ENCODE assay signal across 10 cellular contexts in the genomic region with DNA sequence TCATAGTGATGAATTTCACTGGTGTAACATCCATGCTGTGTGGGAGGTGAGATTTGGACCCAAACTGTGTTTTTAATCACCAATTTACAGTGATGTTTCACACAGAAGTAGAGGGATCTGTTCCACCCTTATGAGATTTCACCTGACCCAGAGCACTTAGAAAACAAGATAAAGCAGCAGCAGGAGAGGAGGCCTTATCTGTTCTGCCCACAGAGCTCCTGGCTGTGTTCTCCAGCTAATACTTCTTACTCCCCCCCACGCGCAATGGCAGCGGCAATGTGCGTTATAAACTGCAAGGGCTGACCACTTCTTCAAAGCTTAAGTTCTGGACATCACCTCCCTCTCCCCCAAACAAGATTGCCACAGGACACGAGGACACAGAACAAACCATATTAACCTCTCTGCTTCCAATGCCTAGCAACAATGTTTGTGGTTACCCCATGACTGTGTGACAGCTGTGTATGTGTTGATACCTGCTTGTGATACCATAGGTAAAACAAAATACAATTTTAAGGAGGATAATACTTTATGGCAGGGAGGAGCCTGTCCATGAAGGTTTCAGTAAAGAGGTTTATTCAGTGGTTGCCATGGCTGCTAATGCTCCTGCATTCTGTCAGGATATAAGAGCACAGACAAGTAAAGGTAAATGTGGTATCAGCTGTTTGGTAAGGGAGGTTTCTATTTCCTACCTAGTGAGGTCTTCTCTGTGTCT.
DNase-seq lines count a peak whose midpoint lies in the region; ATAC-seq and TF ChIP-seq lines count a peak whose summit lies in the region.
"Had no signal": no experiment of that assay in that cellular context is flagged by ENCODE, and none has a peak within 500 bp of the region (broad histone marks: within the 10 kb centered on the region; RNA-seq: fewer than 3 reads in every experiment).

No MANE protein-coding gene starts in this region.

- peak overlapping the region; percentile 99 for H3K4me2 ChIP-seq in smooth muscle cell

- no peak overlapping the region for H3K9ac ChIP-seq in smooth muscle cell (ENCODE audit: low read depth)

- H3K36me3 ChIP-seq in smooth muscle cell (ENCODE audit: low read depth) = no peaks in the 10 kb centered on the region
- no peaks in the 10 kb centered on the region for H3K36me3 ChIP-seq in uterus

- 57% methylated on average over 5 of the region's 5 CpGs for WGBS in smooth muscle cell (ENCODE audit: low lambda C conversion rate)

- intact Hi-C loops in uterus (cut with DNase I; ENCODE audit: low total_unique reads) = no loop called here

- no peaks in the 10 kb centered on the region for H3F3A ChIP-seq in smooth muscle cell (ENCODE audit: low read depth)

- H3K36me3 Mint-ChIP-seq in endothelial cell (ENCODE audit: low read depth, unreplicated experiment) (peaks cover 4% of the 10 kb centered on the region), T-cell (no peaks in the 10 kb centered on the region)
- H3K36me3 Mint-ChIP-seq: naive thymus-derived CD8-positive, alpha-beta T cell had no signal

- peaks cover 29% of the 10 kb centered on the region for H3K79me2 ChIP-seq in smooth muscle cell (ENCODE audit: low read depth)

- H4K20me1 ChIP-seq in smooth muscle cell (ENCODE audit: low read depth) = no peaks in the 10 kb centered on the region

- no peak overlapping the region for H2AFZ ChIP-seq in smooth muscle cell (ENCODE audit: low read depth)

- CTCF ChIA-PET in T-cell (lab: Charles Lee) = no interaction called here

- TF ChIP-seq CTCF in endothelial cell (IDR thresholded peaks at IDR 0.05; ENCODE audit: unreplicated experiment) = no peak
- no peak for TF ChIP-seq CTCF in smooth muscle cell (IDR thresholded peaks at IDR 0.05; ENCODE audit: borderline replicate concordance, insufficient read depth, poor library complexity, severe bottlenecking)
- TF ChIP-seq CTCF in uterus (IDR thresholded peaks at IDR 0.05) = no peak

- POLR2A ChIA-PET in T-cell (lab: Charles Lee) = interaction anchor here in 1 of 2 donors (0.5 kb wide), 1 partner anchor 235 kb away, joined by 3 read pairs; no protein-coding TSS in a partner anchor

- H3K4me1 ChIP-seq in smooth muscle cell (ENCODE audit: low read depth) (peaks cover 25% of the 10 kb centered on the region), uterus (no peaks in the 10 kb centered on the region)

- H3K27me3 ChIP-seq in smooth muscle cell (ENCODE audit: low read depth) (peaks cover 6% of the 10 kb centered on the region), uterus (no peaks in the 10 kb centered on the region)

- H3K9me3 Mint-ChIP-seq in endothelial cell (ENCODE audit: unreplicated experiment) = no peaks in the 10 kb centered on the region
- no peaks in the 10 kb centered on the region for H3K9me3 Mint-ChIP-seq in T-cell

- H3K27me3 Mint-ChIP-seq in endothelial cell (ENCODE audit: unreplicated experiment) = peaks cover 10% of the 10 kb centered on the region
- H3K27me3 Mint-ChIP-seq in T-cell = peaks cover 57 to 71% of the 10 kb centered on the region in 2 donors

- H3K4me3 ChIP-seq in smooth muscle cell = peak overlapping the region; percentile 90
- no peak overlapping the region for H3K4me3 ChIP-seq in uterus

- H3K27ac ChIP-seq in smooth muscle cell (ENCODE audit: low read depth) (peak overlapping the region; percentile 32), uterus (peak overlapping the region in 1 of 2 donors; percentile 1)

- H3K27ac Mint-ChIP-seq in endothelial cell (ENCODE audit: unreplicated experiment) = peak overlapping the region; percentile 61
- no peak overlapping the region for H3K27ac Mint-ChIP-seq in T-cell
- H3K27ac Mint-ChIP-seq: naive thymus-derived CD8-positive, alpha-beta T cell had no signal

- DNase-seq in NCI-H1105 treated with DMSO at 0.1 percent for 48 hours (lab: John Stamatoyannopoulos, UW) (peak; percentile 28), NCI-H1105 (lab: John Stamatoyannopoulos, UW) (no peak), NCI-H774 (lab: John Stamatoyannopoulos, UW) (peak; percentile 16), endothelial cell (ENCODE audit: low spot score) (no peak), smooth muscle cell (lab: John Stamatoyannopoulos, UW; ENCODE audit: unreplicated experiment) (no peak), uterus (no peak), T-cell (no peak)
- DNase-seq: head of caudate nucleus; naive thymus-derived CD8-positive, alpha-beta T cell had no signal

- no peak overlapping the region for H3K4me3 Mint-ChIP-seq in endothelial cell (ENCODE audit: unreplicated experiment)
- peak overlapping the region in 1 of 3 donors; percentile 80 for H3K4me3 Mint-ChIP-seq in T-cell

- TF ChIP-seq POLR2A in uterus (IDR thresholded peaks at IDR 0.05) = no peak

- ATAC-seq in GM21786 (IDR thresholded peaks at IDR 0.05; ENCODE audit: unreplicated experiment) (no peak), T-cell (replicated peaks in 1 of 4) (no peak)

- H3K4me1 Mint-ChIP-seq in endothelial cell (ENCODE audit: unreplicated experiment) (peaks cover 29% of the 10 kb centered on the region), T-cell (peaks cover 18 to 22% (median 18%) of the 10 kb centered on the region in 3 donors)

- H3K9me3 ChIP-seq in smooth muscle cell (replicated peaks; ENCODE audit: low read depth) = no peaks in the 10 kb centered on the region
- no peaks in the 10 kb centered on the region for H3K9me3 ChIP-seq in uterus

Comparison
In these comparisons a context has a peak if more than half of its experiments do, and no peak if none do; other contexts are left out.
1. DNase-seq: peak in NCI-H1105 treated with DMSO at 0.1 percent for 48 hours (single experiment) and NCI-H774 (single experiment); none in NCI-H1105 (single experiment), endothelial cell (single experiment), smooth muscle cell (single experiment), uterus (0 of 2) and T-cell (0 of 34).